ENCODE assay signal across 19 cellular contexts in genomic region chr7:148031019-148031418, GRCh38.
A peak's percentile ranks its signal among the peaks of the same experiment; 100 is the strongest.
DNase-seq lines count a peak whose midpoint lies in the region; ATAC-seq, FAIRE-seq and TF ChIP-seq lines count a peak whose summit lies in the region.
"Had no signal": no experiment of that assay in that cellular context is flagged by ENCODE, and none has a peak within 500 bp of the region (broad histone marks: within the 10 kb centered on the region; RNA-seq: fewer than 3 reads in every experiment).

No MANE protein-coding gene starts in this region.

- H3K4me2 ChIP-seq in parathyroid adenoma (ENCODE audit: low read length), result peak overlapping the region; percentile 1

- H3K79me2 ChIP-seq in parathyroid adenoma, result no peaks in the 10 kb centered on the region

- DNase-seq in D721Med (ENCODE audit: insufficient read length, low spot score) (no peak), NCI-H82 treated with DMSO at 0.1 percent for 48 hours (lab: John Stamatoyannopoulos, UW; ENCODE audit: unreplicated experiment) (peak; percentile 4), iPS-NIHi7 (ENCODE audit: extremely low spot score) (peak; percentile 28), NCI-H1417 treated with DMSO at 0.1 percent for 48 hours (lab: John Stamatoyannopoulos, UW) (no peak), NCI-H446 (lab: John Stamatoyannopoulos, UW) (no peak)
- DNase-seq: 8988T; ACHN; C1 segment of cervical spinal cord; Calu3; CD4-positive, alpha-beta T cell; DMS79; GM23248; H9 had no signal

- H3K27ac ChIP-seq in parathyroid adenoma, result no peak overlapping the region
- H3K27ac ChIP-seq: GM23248 had no signal

- no peak overlapping the region for H3K9ac ChIP-seq in parathyroid adenoma
- H3K9ac ChIP-seq: GM23248 had no signal

- TF ChIP-seq CTCF in D721Med (IDR thresholded peaks at IDR 0.05; ENCODE audit: insufficient read depth, missing control alignments), result no peak
- no peak for TF ChIP-seq CTCF in parathyroid adenoma (IDR thresholded peaks at IDR 0.05)

- H3K27me3 ChIP-seq in parathyroid adenoma (ENCODE audit: control insufficient read depth, insufficient read depth, low read length), result no peaks in the 10 kb centered on the region

- H3K4me3 ChIP-seq in parathyroid adenoma (ENCODE audit: low read depth, low read length), result no peak overlapping the region
- H3K4me3 ChIP-seq: GM23248 had no signal

- H3K36me3 ChIP-seq in parathyroid adenoma (ENCODE audit: control insufficient read depth, insufficient read depth, low read length), result no peaks in the 10 kb centered on the region

- no peak for ATAC-seq in HG02571 (IDR thresholded peaks at IDR 0.05; ENCODE audit: unreplicated experiment)
- ATAC-seq: HepG2 had no signal

- FAIRE-seq in D721Med (lab: Jason Lieb, UNC), result peak; percentile 81
- FAIRE-seq: G401.6, GM12891, HepG2, HTR-8/SVneo had no signal

- H3K4me1 ChIP-seq in parathyroid adenoma, result no peaks in the 10 kb centered on the region

- no peak overlapping the region for H2AFZ ChIP-seq in parathyroid adenoma
- H2AFZ ChIP-seq: GM23248 had no signal

- no peaks in the 10 kb centered on the region for H3K9me3 ChIP-seq in parathyroid adenoma (ENCODE audit: control insufficient read depth, low read length)

Comparison
In these comparisons a context has a peak if more than half of its experiments do, and no peak if none do; other contexts are left out.
1. DNase-seq: peak in NCI-H82 treated with DMSO at 0.1 percent for 48 hours (single experiment) and iPS-NIHi7 (single experiment); none in D721Med (single experiment), NCI-H1417 treated with DMSO at 0.1 percent for 48 hours (single experiment) and NCI-H446 (0 of 2).